ENCODE assay signal across 8 cellular contexts in the genomic region with DNA sequence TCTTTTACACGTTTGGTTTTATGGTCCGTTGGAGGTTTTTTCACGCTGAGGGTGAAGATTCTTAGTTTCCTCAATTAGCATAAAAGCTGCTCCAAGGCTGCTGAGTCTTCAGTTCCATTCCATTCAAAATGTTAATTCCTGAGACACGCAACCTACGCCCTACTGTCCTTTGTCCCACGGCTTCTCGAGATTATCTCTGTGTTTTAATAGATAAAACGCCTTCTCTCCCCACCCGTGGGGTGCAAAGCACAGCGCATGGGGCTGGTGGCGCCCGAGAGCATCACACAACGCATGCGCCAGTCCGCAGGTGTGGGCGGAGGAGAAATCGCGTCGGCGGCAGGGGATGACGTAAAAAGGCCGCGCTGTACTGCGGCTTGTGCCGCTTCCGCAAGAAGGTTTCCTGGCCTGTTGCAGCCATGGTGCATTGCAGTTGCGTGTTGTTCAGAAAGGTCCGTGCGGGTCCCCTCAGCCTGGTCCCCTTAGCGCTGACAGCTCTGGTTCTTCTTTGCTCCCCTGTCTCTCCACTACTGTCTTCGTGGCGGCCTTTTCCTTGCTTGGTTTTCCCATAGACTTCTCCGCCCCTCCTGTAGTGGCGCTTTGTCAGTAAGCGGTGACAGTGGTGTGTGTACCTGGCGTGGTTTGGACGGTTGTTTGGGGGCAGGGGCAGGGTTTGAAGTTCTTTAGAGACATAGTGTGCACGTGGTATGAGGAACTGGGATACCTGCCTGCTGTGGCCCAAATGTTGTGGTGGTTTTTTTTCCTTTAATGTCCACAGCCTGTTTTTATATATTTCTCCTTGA. TPM values are rescaled to one million over a fixed set of nuclear protein-coding genes. Genes with fewer than 3 reads are reported as not detected.
DNase-seq lines count a peak whose midpoint lies in the region; ATAC-seq and TF ChIP-seq lines count a peak whose summit lies in the region.

A gene with protein sequence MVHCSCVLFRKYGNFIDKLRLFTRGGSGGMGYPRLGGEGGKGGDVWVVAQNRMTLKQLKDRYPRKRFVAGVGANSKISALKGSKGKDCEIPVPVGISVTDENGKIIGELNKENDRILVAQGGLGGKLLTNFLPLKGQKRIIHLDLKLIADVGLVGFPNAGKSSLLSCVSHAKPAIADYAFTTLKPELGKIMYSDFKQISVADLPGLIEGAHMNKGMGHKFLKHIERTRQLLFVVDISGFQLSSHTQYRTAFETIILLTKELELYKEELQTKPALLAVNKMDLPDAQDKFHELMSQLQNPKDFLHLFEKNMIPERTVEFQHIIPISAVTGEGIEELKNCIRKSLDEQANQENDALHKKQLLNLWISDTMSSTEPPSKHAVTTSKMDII (plus strand): TSS at position 391 of the 800 bp plus-strand sequence. CDS start 26 bp downstream, at position 417.

- no peaks in the 10 kb centered on the region for H3K27me3 Mint-ChIP-seq in type B pancreatic cell

- H3K4me3 ChIP-seq in GM12875 (ENCODE audit: low read depth, low read length), result peak within 1 kb of the TSS; percentile 69
- H3K4me3 ChIP-seq in adipocyte (ENCODE audit: low read length), result peak within 1 kb of the TSS; percentile 98
- peak within 1 kb of the TSS; percentile 57 to 86 (median 77) for H3K4me3 ChIP-seq in heart left ventricle

- peak; percentile 88 for DNase-seq in NCI-H1417 treated with DMSO at 0.1 percent for 48 hours (lab: John Stamatoyannopoulos, UW)
- peak; percentile 99 for DNase-seq in SW480 (ENCODE audit: low spot score)
- DNase-seq in adipocyte (ENCODE audit: low read depth), result peak; percentile 98
- peak; percentile 94 to 97 (median 95) for DNase-seq in heart left ventricle
- peak; percentile 94 for DNase-seq in pons (ENCODE audit: low spot score)
- peak; percentile 93 for DNase-seq in type B pancreatic cell (ENCODE audit: extremely low spot score, unreplicated experiment)

- H3K27ac ChIP-seq in heart left ventricle, result peak within 1 kb of the TSS; percentile 14 to 87 (median 81)

- TF ChIP-seq CTCF in GM12875 (IDR thresholded peaks at IDR 0.05; ENCODE audit: borderline replicate concordance, insufficient read depth, low read depth, low read length) (peak; percentile 78), heart left ventricle (IDR thresholded peaks at IDR 0.05) (peak; percentile 53 to 91 (median 69)), type B pancreatic cell (conservative IDR thresholded peaks at IDR 0.05) (peak; percentile 69)

- peaks cover 3% of the 10 kb centered on the region for H3K36me3 Mint-ChIP-seq in type B pancreatic cell

- H3K4me1 ChIP-seq in adipocyte (ENCODE audit: control insufficient read depth, insufficient read depth, low read length), result peaks cover 18% of the 10 kb centered on the region
- peaks cover 0 to 20% (median 12%) of the 10 kb centered on the region in 12 donors for H3K4me1 ChIP-seq in heart left ventricle

- ATAC-seq in HG02798 (IDR thresholded peaks at IDR 0.05; ENCODE audit: poor library complexity, unreplicated experiment), result peak; percentile 98
- peak; percentile 100 for ATAC-seq in heart left ventricle

- peak within 1 kb of the TSS; percentile 97 for H3K4me3 Mint-ChIP-seq in type B pancreatic cell

- H3K9me3 Mint-ChIP-seq in type B pancreatic cell, result no peaks in the 10 kb centered on the region

- H3K36me3 ChIP-seq in adipocyte (ENCODE audit: control insufficient read depth, insufficient read depth, low read length, severe bottlenecking) (no peaks in the 10 kb centered on the region), heart left ventricle (no peaks in the 10 kb centered on the region)

- 0% methylated on average over 38 of the region's 38 CpGs for WGBS in heart left ventricle, 4 donors

- intact Hi-C loops in heart left ventricle (cut with DNase I), result loop anchor here in 9 of 10 donors (1.0 to 10.0 kb wide), 5 partner anchors 56 to 61 kb away; a partner anchor contains a TSS

- peaks cover 19% of the 10 kb centered on the region for H3K4me1 Mint-ChIP-seq in type B pancreatic cell (ENCODE audit: unreplicated experiment)

- peak within 1 kb of the TSS; percentile 97 for H3K27ac Mint-ChIP-seq in type B pancreatic cell

- H3K9me3 ChIP-seq in adipocyte (ENCODE audit: control insufficient read depth, low read length), result no peaks in the 10 kb centered on the region
- no peaks in the 10 kb centered on the region for H3K9me3 ChIP-seq in heart left ventricle

- TF ChIP-seq POLR2A in heart left ventricle (IDR thresholded peaks at IDR 0.05), result peak in 1 of 2 donors; percentile 74

- H3K27me3 ChIP-seq in adipocyte (replicated peaks; ENCODE audit: control insufficient read depth, insufficient read depth, low read length), result no peaks in the 10 kb centered on the region
- no peaks in the 10 kb centered on the region for H3K27me3 ChIP-seq in heart left ventricle

- peak within 1 kb of the TSS; percentile 98 for H3K9ac ChIP-seq in adipocyte (ENCODE audit: low read length)

RNA-seq across cellular contexts. Expression of the gene that starts here (rescaled TPM):
- 10 to 100 TPM in 8 of 9 donors, 1 to 10 TPM in 1; 8.2 to 28.4 (median 20.0) TPM for total RNA-seq in heart left ventricle
- 10 to 100 TPM; 15.5 to 16.8 TPM for polyA plus RNA-seq in heart left ventricle
- total RNA-seq in type B pancreatic cell (ENCODE audit: low replicate concordance), result 22.7 and 22.9 TPM in 2 replicates

Comparison
In these comparisons a context has a peak if more than half of its experiments do, and no peak if none do; other contexts are left out.
1. Peak in every context shown above with its lines: DNase-seq, ATAC-seq, H3K4me3 ChIP-seq and H3K27ac ChIP-seq.